ENCODE assay signal across 22 cellular contexts in genomic region chr3:128111147-128111546, GRCh38. TPM values are rescaled to one million over a fixed set of nuclear protein-coding genes. Genes with fewer than 3 reads are reported as not detected.
DNase-seq lines count a peak whose midpoint lies in the region; ATAC-seq and TF ChIP-seq lines count a peak whose summit lies in the region.
"Had no signal": no experiment of that assay in that cellular context is flagged by ENCODE, and none has a peak within 500 bp of the region (broad histone marks: within the 10 kb centered on the region; RNA-seq: fewer than 3 reads in every experiment).

No MANE protein-coding gene starts in this region.

- no peaks in the 10 kb centered on the region for H3K27me3 Mint-ChIP-seq in MCF 10A (ENCODE audit: insufficient read depth, unreplicated experiment)
- no peaks in the 10 kb centered on the region for H3K27me3 Mint-ChIP-seq in activated CD8-positive, alpha-beta T cell treated with anti-CD3 and anti-CD28 coated beads, Interleukin-2, amount 10 ng/mL, durations not matched to agents 7 days and 5 days (ENCODE audit: low read depth)
- H3K27me3 Mint-ChIP-seq: brain; stimulated activated naive B cell treated with anti-CD40 and anti-IgM and Interleukin-4, amounts not matched to agents 10 μg/mL and 1 μg/mL and 100 μg/mL, for 72 hours had no signal

- TF ChIP-seq CTCF in MCF 10A (IDR thresholded peaks at IDR 0.05; ENCODE audit: unreplicated experiment) (no peak), mammary epithelial cell (conservative IDR thresholded peaks at IDR 0.05 in 1 of 2, IDR thresholded peaks at IDR 0.05 in 1 of 2; ENCODE audit: extremely low read depth in 1 of 2, insufficient read depth in 1 of 2, low read depth in 1 of 2, low read length in 2 of 2) (no peak), fibroblast of the aortic adventitia (IDR thresholded peaks at IDR 0.05; ENCODE audit: insufficient read depth, low read length) (no peak)

- in situ Hi-C loops in mammary epithelial cell (cut with MboI; ENCODE audit: low sequenced_read_pairs in 2 of 2): no loop called here

- no peaks in the 10 kb centered on the region for H3K9me3 Mint-ChIP-seq in MCF 10A (ENCODE audit: unreplicated experiment)
- no peaks in the 10 kb centered on the region for H3K9me3 Mint-ChIP-seq in activated CD8-positive, alpha-beta T cell treated with anti-CD3 and anti-CD28 coated beads, Interleukin-2, amount 10 ng/mL, durations not matched to agents 7 days and 5 days (ENCODE audit: insufficient read depth)
- H3K9me3 Mint-ChIP-seq: activated T-cell treated with anti-CD3 and anti-CD28 coated beads, Interleukin-2, amount 50 U/mL, for 4 hours; brain; stimulated activated naive B cell treated with anti-CD40 and anti-IgM and Interleukin-4, amounts not matched to agents 10 μg/mL and 1 μg/mL and 100 μg/mL, for 72 hours; T-helper 2 cell treated with Interferon-gamma antibody and Interleukin-4, amounts not matched to agents 5 μg/mL and 100 μg/mL, for 36 hours had no signal

- no peak for DNase-seq in MCF 10A (ENCODE audit: unreplicated experiment)
- DNase-seq in mammary epithelial cell: no peak
- no peak for DNase-seq in activated CD8-positive, alpha-beta T cell treated with anti-CD3 and anti-CD28 coated beads, Interleukin-2, amount 10 ng/mL, durations not matched to agents 7 days and 5 days
- peak; percentile 23 for DNase-seq in fibroblast of the aortic adventitia (ENCODE audit: low read depth)
- no peak for DNase-seq in DMS 273 (lab: John Stamatoyannopoulos, UW; ENCODE audit: unreplicated experiment)
- DNase-seq: activated T-cell treated with anti-CD3 and anti-CD28 coated beads, Interleukin-2, amount 50 U/mL, for 4 hours; C1 segment of cervical spinal cord; DMS 273 treated with DMSO at 0.1 percent for 48 hours; NCI-H1105; NCI-H1930; NCI-H2227 treated with DMSO at 0.1 percent for 48 hours; stimulated activated CD4-positive, alpha-beta T cell treated with anti-CD3 and anti-CD28 coated beads, Interleukin-2, amount 100 ng/mL, for 48 hours; stimulated activated naive B cell treated with anti-CD40 and anti-IgM and Interleukin-4, amounts not matched to agents 10 μg/mL and 1 μg/mL and 100 μg/mL, for 72 hours; uterus had no signal

- H3K9ac ChIP-seq in mammary epithelial cell (ENCODE audit: insufficient read depth, low read length): no peak overlapping the region

- H3K27me3 ChIP-seq in mammary epithelial cell (ENCODE audit: insufficient read depth, low read length): no peaks in the 10 kb centered on the region
- H3K27me3 ChIP-seq: uterus had no signal

- no peak overlapping the region for H3K27ac ChIP-seq in mammary epithelial cell (ENCODE audit: insufficient read depth, low read depth, low read length)
- H3K27ac ChIP-seq: epithelial cell of prostate, thoracic aorta, uterus had no signal

- H3K4me3 Mint-ChIP-seq in MCF 10A (ENCODE audit: unreplicated experiment): no peak overlapping the region
- H3K4me3 Mint-ChIP-seq in activated CD8-positive, alpha-beta T cell treated with anti-CD3 and anti-CD28 coated beads, Interleukin-2, amount 10 ng/mL, durations not matched to agents 7 days and 5 days: no peak overlapping the region
- H3K4me3 Mint-ChIP-seq: activated T-cell treated with anti-CD3 and anti-CD28 coated beads, Interleukin-2, amount 50 U/mL, for 4 hours; brain; stimulated activated naive B cell treated with anti-CD40 and anti-IgM and Interleukin-4, amounts not matched to agents 10 μg/mL and 1 μg/mL and 100 μg/mL, for 72 hours; T-helper 2 cell treated with Interferon-gamma antibody and Interleukin-4, amounts not matched to agents 5 μg/mL and 100 μg/mL, for 36 hours had no signal

- WGBS in mammary epithelial cell (ENCODE audit: low coverage, missing lambda C conversion rate): 100% methylated on average over 3 of the region's 5 CpGs

- peaks cover 12% of the 10 kb centered on the region for H3K4me1 ChIP-seq in mammary epithelial cell (ENCODE audit: insufficient read depth, low read length)
- H3K4me1 ChIP-seq: uterus had no signal

- dilution Hi-C loops in mammary epithelial cell (cut with HindIII; ENCODE audit: low sequenced_read_pairs): loop anchor here (5.0 kb wide), 1 partner anchor 44 kb away; no protein-coding TSS in a partner anchor

- peaks cover 62% of the 10 kb centered on the region for H3K79me2 ChIP-seq in mammary epithelial cell (ENCODE audit: insufficient read depth, low read length)

- H3K4me3 ChIP-seq in mammary epithelial cell (replicated peaks in 1 of 3; ENCODE audit: insufficient read depth in 1 of 3, low read depth in 2 of 3, low read length in 3 of 3) (no peak overlapping the region), fibroblast of the aortic adventitia (ENCODE audit: low read depth, low read length) (no peak overlapping the region)
- H3K4me3 ChIP-seq: lung, smooth muscle cell, thoracic aorta, uterus had no signal

- H3K36me3 Mint-ChIP-seq in MCF 10A (ENCODE audit: insufficient read depth, unreplicated experiment): peaks cover 64% of the 10 kb centered on the region
- H3K36me3 Mint-ChIP-seq in activated CD8-positive, alpha-beta T cell treated with anti-CD3 and anti-CD28 coated beads, Interleukin-2, amount 10 ng/mL, durations not matched to agents 7 days and 5 days (ENCODE audit: low read depth): peaks cover 59% of the 10 kb centered on the region

- H3K4me1 Mint-ChIP-seq in MCF 10A (ENCODE audit: insufficient read depth, unreplicated experiment): peaks cover 25% of the 10 kb centered on the region
- peaks cover 47% of the 10 kb centered on the region for H3K4me1 Mint-ChIP-seq in activated CD8-positive, alpha-beta T cell treated with anti-CD3 and anti-CD28 coated beads, Interleukin-2, amount 10 ng/mL, durations not matched to agents 7 days and 5 days (ENCODE audit: low read depth)
- H3K4me1 Mint-ChIP-seq: brain had no signal

- no peaks in the 10 kb centered on the region for H3K9me3 ChIP-seq in mammary epithelial cell (replicated peaks; ENCODE audit: insufficient read depth, low read length)
- H3K9me3 ChIP-seq: thoracic aorta, uterus had no signal

- H2AFZ ChIP-seq in mammary epithelial cell (ENCODE audit: low read depth, low read length): no peak overlapping the region

- CTCF ChIA-PET in MCF 10A (lab: Yijun Ruan, JAX) (interaction anchor here (0.7 to 1.9 kb wide), 4 partner anchors 13 to 32 kb away, joined by 3 to 15 read pairs (median 4); no protein-coding TSS in a partner anchor), mammary epithelial cell (lab: Charles Lee; ENCODE audit: low non-redundant PET) (no interaction called here)
- CTCF ChIA-PET in activated CD8-positive, alpha-beta T cell treated with anti-CD3 and anti-CD28 coated beads, Interleukin-2, amount 10 ng/mL, durations not matched to agents 7 days and 5 days (lab: Charles Lee): interaction anchor here (0.8 to 3.4 kb wide), 4 partner anchors 11 to 37 kb away, joined by 3 to 20 read pairs (median 13); no protein-coding TSS in a partner anchor

- POLR2A ChIA-PET in MCF 10A (lab: Yijun Ruan, JAX): interaction anchor here (0.9 to 6.1 kb wide), 3 partner anchors 12 to 23 kb away, joined by 3 to 62 read pairs (median 3); partner anchors contain the start of gene RUVBL1
- POLR2A ChIA-PET in activated CD8-positive, alpha-beta T cell treated with anti-CD3 and anti-CD28 coated beads, Interleukin-2, amount 10 ng/mL, durations not matched to agents 7 days and 5 days (lab: Charles Lee): no interaction called here

- peaks cover 11% of the 10 kb centered on the region for H3K36me3 ChIP-seq in mammary epithelial cell (ENCODE audit: insufficient read depth, low read length)
- H3K36me3 ChIP-seq: thoracic aorta, uterus had no signal

- H3K27ac Mint-ChIP-seq in MCF 10A (ENCODE audit: low read depth, unreplicated experiment): peak overlapping the region; percentile 33
- H3K27ac Mint-ChIP-seq in activated CD8-positive, alpha-beta T cell treated with anti-CD3 and anti-CD28 coated beads, Interleukin-2, amount 10 ng/mL, durations not matched to agents 7 days and 5 days: peak overlapping the region; percentile 98
- H3K27ac Mint-ChIP-seq: brain; stimulated activated naive B cell treated with anti-CD40 and anti-IgM and Interleukin-4, amounts not matched to agents 10 μg/mL and 1 μg/mL and 100 μg/mL, for 72 hours had no signal

- H4K20me1 ChIP-seq in mammary epithelial cell (ENCODE audit: insufficient read depth, low read length): no peaks in the 10 kb centered on the region

- no peak for ATAC-seq in activated CD8-positive, alpha-beta T cell treated with anti-CD3 and anti-CD28 coated beads, Interleukin-2, amount 10 ng/mL, durations not matched to agents 7 days and 5 days
- no peak for ATAC-seq in HG03354 (IDR thresholded peaks at IDR 0.05; ENCODE audit: poor library complexity, severe bottlenecking, unreplicated experiment)
- no peak for ATAC-seq in HG02678 (IDR thresholded peaks at IDR 0.05; ENCODE audit: unreplicated experiment)
- ATAC-seq: activated T-cell treated with anti-CD3 and anti-CD28 coated beads, Interleukin-2, amount 50 U/mL, for 4 hours; stimulated activated naive B cell treated with anti-CD40 and anti-IgM and Interleukin-4, amounts not matched to agents 10 μg/mL and 1 μg/mL and 100 μg/mL, for 72 hours had no signal

- no peak overlapping the region for H3K4me2 ChIP-seq in mammary epithelial cell (ENCODE audit: insufficient read depth, low read depth, low read length)
- H3K4me2 ChIP-seq: smooth muscle cell had no signal

- intact Hi-C loops in MCF 10A (cut with micrococcal nuclease) (no loop called here), mammary epithelial cell (cut with micrococcal nuclease) (loop anchor here (5.0 kb wide), 1 partner anchor 41 kb away; the partner anchor contains the start of gene EEFSEC)

- BruUV-seq in MCF 10A (replicated peaks; lab: Mats Ljungman, UMichigan) (no TSS peak), mammary epithelial cell (replicated peaks; lab: Mats Ljungman, UMichigan) (no TSS peak)

RNA-seq across cellular contexts. Expression of gene RUVBL1, which starts 12.5 kb away (rescaled TPM):
- total RNA-seq in MCF 10A (2022) (88.1 and 114 TPM in 2 replicates), mammary epithelial cell (10 to 100 TPM; 53.7 to 78.8 TPM), fibroblast of the aortic adventitia (ENCODE audit: low replicate concordance) (47.8 and 50.6 TPM in 2 replicates)
- polyA plus RNA-seq in mammary epithelial cell: 106 TPM
- 84.5 TPM for polyA minus RNA-seq in mammary epithelial cell
- 10 to 100 TPM; 57.3 to 57.4 TPM for total RNA-seq in activated CD8-positive, alpha-beta T cell treated with anti-CD3 and anti-CD28 coated beads, Interleukin-2, amount 10 ng/mL, durations not matched to agents 7 days and 5 days

RNA-seq across cellular contexts. Expression of gene EEFSEC, which starts 42.1 kb away (rescaled TPM):
- total RNA-seq in MCF 10A (2022) (12.2 and 14.6 TPM in 2 replicates), mammary epithelial cell (10 to 100 TPM in 1 of 2 donors, 1 to 10 TPM in 1; 7.0 to 15.9 TPM), fibroblast of the aortic adventitia (ENCODE audit: low replicate concordance) (2.9 and 8.1 TPM in 2 replicates)
- 13.8 TPM for polyA plus RNA-seq in mammary epithelial cell
- 13.5 TPM for polyA minus RNA-seq in mammary epithelial cell
- total RNA-seq in activated CD8-positive, alpha-beta T cell treated with anti-CD3 and anti-CD28 coated beads, Interleukin-2, amount 10 ng/mL, durations not matched to agents 7 days and 5 days: 10 to 100 TPM; 21.7 to 23.1 TPM

RNA-seq across cellular contexts. Expression of gene SEC61A1, which starts 58.9 kb away (rescaled TPM):
- total RNA-seq in MCF 10A (2022): 418 and 519 TPM in 2 replicates
- 100 to 1,000 TPM; 291 to 353 TPM for total RNA-seq in mammary epithelial cell
- 230 TPM for polyA plus RNA-seq in mammary epithelial cell
- 378 TPM for polyA minus RNA-seq in mammary epithelial cell
- total RNA-seq in activated CD8-positive, alpha-beta T cell treated with anti-CD3 and anti-CD28 coated beads, Interleukin-2, amount 10 ng/mL, durations not matched to agents 7 days and 5 days: 100 to 1,000 TPM; 146 to 148 TPM
- 120 and 406 TPM in 2 replicates for total RNA-seq in fibroblast of the aortic adventitia (ENCODE audit: low replicate concordance)
